25 cellular contexts compared by ENCODE assay signal in the genomic region with DNA sequence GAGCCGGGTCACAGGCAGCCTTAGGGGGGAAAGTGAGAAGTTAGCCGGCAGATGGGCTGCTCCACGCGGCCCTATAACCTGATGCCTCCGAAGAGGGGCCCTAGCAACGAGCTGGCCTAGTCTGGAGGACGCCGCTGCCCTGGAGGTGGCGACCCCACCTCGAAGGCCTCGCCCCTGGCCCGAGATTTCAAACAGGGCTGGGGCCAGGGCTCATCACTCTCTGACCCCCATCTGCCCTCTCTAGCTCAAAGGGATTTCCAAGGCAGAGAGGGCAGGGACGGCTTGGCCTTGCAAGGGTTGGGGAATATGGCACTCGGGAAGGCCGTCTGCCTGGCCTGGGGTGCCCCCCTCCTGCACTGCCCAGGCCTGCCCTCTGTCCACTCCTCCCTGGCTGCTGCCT. TPM values are rescaled to one million over a fixed set of nuclear protein-coding genes. Genes with fewer than 3 reads are reported as not detected.
"Had no signal": no experiment of that assay in that cellular context is flagged by ENCODE, and none has a peak within 500 bp of the region (broad histone marks: within the 10 kb centered on the region; RNA-seq: fewer than 3 reads in every experiment).

No MANE protein-coding gene starts in this region.

- H3K9me3 Mint-ChIP-seq: activated CD4-positive, alpha-beta memory T cell treated with anti-CD3 and anti-CD28 coated beads, Interleukin-2, amount 10 ng/mL, durations not matched to agents 7 days and 5 days; activated naive CD8-positive, alpha-beta T cell treated with anti-CD3 and anti-CD28 coated beads for 36 hours; naive thymus-derived CD8-positive, alpha-beta T cell had no signal

- H3K27ac Mint-ChIP-seq: activated CD4-positive, alpha-beta memory T cell treated with anti-CD3 and anti-CD28 coated beads, Interleukin-2, amount 10 ng/mL, durations not matched to agents 7 days and 5 days; activated naive CD8-positive, alpha-beta T cell treated with anti-CD3 and anti-CD28 coated beads for 36 hours; naive thymus-derived CD8-positive, alpha-beta T cell had no signal

- ATAC-seq: body of pancreas; gastrocnemius medialis; heart right ventricle; left lung; naive thymus-derived CD8-positive, alpha-beta T cell; right cardiac atrium had no signal

- DNase-seq: activated CD4-positive, alpha-beta memory T cell treated with anti-CD3 and anti-CD28 coated beads, Interleukin-2, amount 10 ng/mL, durations not matched to agents 7 days and 5 days; activated CD4-positive, alpha-beta T cell treated with anti-CD3 and anti-CD28 coated beads for 4 hours; activated CD8-positive, alpha-beta memory T cell treated with anti-CD3 and anti-CD28 coated beads, Interleukin-2, amount 50 U/mL, for 4 hours; activated gamma-delta T cell treated with Interleukin-2 at 50 U/mL for 16 hours; activated naive CD8-positive, alpha-beta T cell treated with anti-CD3 and anti-CD28 coated beads for 36 hours; activated T-cell treated with anti-CD3 and anti-CD28 coated beads, Interleukin-2, amount 50 U/mL, for 48 hours; amygdala; body of pancreas; central memory CD4-positive, alpha-beta T cell; effector CD8-positive, alpha-beta T cell; gastrocnemius medialis; heart right ventricle; left lung; mammary epithelial cell; naive thymus-derived CD8-positive, alpha-beta T cell; occipital lobe; right cardiac atrium; SK-N-SH; T-helper 1 cell; T1000 had no signal

- H3K4me1 Mint-ChIP-seq: activated CD4-positive, alpha-beta memory T cell treated with anti-CD3 and anti-CD28 coated beads, Interleukin-2, amount 10 ng/mL, durations not matched to agents 7 days and 5 days; activated naive CD8-positive, alpha-beta T cell treated with anti-CD3 and anti-CD28 coated beads for 36 hours; naive thymus-derived CD8-positive, alpha-beta T cell had no signal

- H3K4me3 Mint-ChIP-seq: activated CD4-positive, alpha-beta memory T cell treated with anti-CD3 and anti-CD28 coated beads, Interleukin-2, amount 10 ng/mL, durations not matched to agents 7 days and 5 days; activated naive CD8-positive, alpha-beta T cell treated with anti-CD3 and anti-CD28 coated beads for 36 hours; naive thymus-derived CD8-positive, alpha-beta T cell had no signal

- H3K36me3 Mint-ChIP-seq: activated naive CD8-positive, alpha-beta T cell treated with anti-CD3 and anti-CD28 coated beads for 36 hours; naive thymus-derived CD8-positive, alpha-beta T cell had no signal

RNA-seq across cellular contexts. Expression of gene TIFAB, which starts 25.4 kb away (rescaled TPM):
- total RNA-seq: activated CD4-positive, alpha-beta memory T cell treated with anti-CD3 and anti-CD28 coated beads, Interleukin-2, amount 10 ng/mL, durations not matched to agents 7 days and 5 days; activated naive CD8-positive, alpha-beta T cell treated with anti-CD3 and anti-CD28 coated beads for 36 hours; body of pancreas; gastrocnemius medialis; mammary epithelial cell; naive thymus-derived CD8-positive, alpha-beta T cell; occipital lobe; posterior vena cava; right cardiac atrium; stomach; thoracic aorta; ureter had no signal

RNA-seq across cellular contexts. Expression of gene DCANP1, which starts 30.4 kb away (rescaled TPM):
- total RNA-seq: activated CD4-positive, alpha-beta memory T cell treated with anti-CD3 and anti-CD28 coated beads, Interleukin-2, amount 10 ng/mL, durations not matched to agents 7 days and 5 days; activated naive CD8-positive, alpha-beta T cell treated with anti-CD3 and anti-CD28 coated beads for 36 hours; gastrocnemius medialis; heart right ventricle; mammary epithelial cell; naive thymus-derived CD8-positive, alpha-beta T cell; occipital lobe; posterior vena cava; right cardiac atrium; thoracic aorta; ureter had no signal

RNA-seq across cellular contexts. Expression of gene NEUROG1, which starts 58.2 kb away (rescaled TPM):
- total RNA-seq: activated CD4-positive, alpha-beta memory T cell treated with anti-CD3 and anti-CD28 coated beads, Interleukin-2, amount 10 ng/mL, durations not matched to agents 7 days and 5 days; activated naive CD8-positive, alpha-beta T cell treated with anti-CD3 and anti-CD28 coated beads for 36 hours; body of pancreas; gastrocnemius medialis; heart right ventricle; left lung; mammary epithelial cell; mucosa of gallbladder; naive thymus-derived CD8-positive, alpha-beta T cell; posterior vena cava; right cardiac atrium; stomach; thoracic aorta; ureter had no signal
